Comparison of ENCODE assay signal across 11 cellular contexts in genomic region chr16:72848045-72848410, GRCh38.
DNase-seq lines count a peak whose midpoint lies in the region; ATAC-seq and TF ChIP-seq lines count a peak whose summit lies in the region.
"Had no signal": no experiment of that assay in that cellular context is flagged by ENCODE, and none has a peak within 500 bp of the region (broad histone marks: within the 10 kb centered on the region; RNA-seq: fewer than 3 reads in every experiment).

No MANE protein-coding gene starts in this region.

- TF ChIP-seq CTCF in tibial artery (IDR thresholded peaks at IDR 0.05) = no peak

- no peak overlapping the region for H3K4me3 Mint-ChIP-seq in immature natural killer cell
- H3K4me3 Mint-ChIP-seq: activated naive CD8-positive, alpha-beta T cell; mesothelial cell of epicardium had no signal

- H3K9ac ChIP-seq in mucosa of stomach (ENCODE audit: low read length) = peak overlapping the region; percentile 9

- H3K4me1 ChIP-seq in mucosa of stomach (ENCODE audit: control insufficient read depth, insufficient read depth, low read length) = peaks cover 9% of the 10 kb centered on the region
- H3K4me1 ChIP-seq in tibial artery = peaks cover 0 to 96% (median 74%) of the 10 kb centered on the region in 4 donors

- peak overlapping the region; percentile 75 for H3K27ac ChIP-seq in cingulate gyrus (ENCODE audit: low read depth, low read length)
- peak overlapping the region; percentile 96 to 99 for H3K27ac ChIP-seq in tibial artery
- H3K27ac ChIP-seq: 22Rv1 had no signal

- peaks cover 27 to 30% of the 10 kb centered on the region in 2 donors for H3K4me1 Mint-ChIP-seq in immature natural killer cell

- H3K27ac Mint-ChIP-seq in immature natural killer cell = no peak overlapping the region
- H3K27ac Mint-ChIP-seq: activated naive CD8-positive, alpha-beta T cell had no signal

- H3K9me3 ChIP-seq in mucosa of stomach (ENCODE audit: control insufficient read depth, low read length) = no peaks in the 10 kb centered on the region
- no peaks in the 10 kb centered on the region for H3K9me3 ChIP-seq in tibial artery

- peaks cover 5 to 8% (median 5%) of the 10 kb centered on the region in 3 donors for H3K27me3 Mint-ChIP-seq in immature natural killer cell (ENCODE audit: low read depth in 3 of 3)

- H3K36me3 Mint-ChIP-seq in immature natural killer cell = no peaks in the 10 kb centered on the region
- H3K36me3 Mint-ChIP-seq: activated naive CD8-positive, alpha-beta T cell; mesothelial cell of epicardium had no signal

- H3K4me3 ChIP-seq in mucosa of stomach (ENCODE audit: low read length) (no peak overlapping the region), tibial artery (peak overlapping the region; percentile 38 to 46)

- H3K9me3 Mint-ChIP-seq in immature natural killer cell = no peaks in the 10 kb centered on the region
- H3K9me3 Mint-ChIP-seq: mesothelial cell of epicardium had no signal

- no peaks in the 10 kb centered on the region for H3K27me3 ChIP-seq in mucosa of stomach (ENCODE audit: control insufficient read depth, insufficient read depth, low read length)
- H3K27me3 ChIP-seq in tibial artery = no peaks in the 10 kb centered on the region

- intact Hi-C loops in tibial artery (cut with DNase I; ENCODE audit: low total_unique reads) = loop anchor here (5.0 kb wide), 1 partner anchor 219 kb away; no protein-coding TSS in a partner anchor

- H3K36me3 ChIP-seq in mucosa of stomach (ENCODE audit: control insufficient read depth, insufficient read depth, low read length) = no peaks in the 10 kb centered on the region
- H3K36me3 ChIP-seq in tibial artery = no peaks in the 10 kb centered on the region

- ATAC-seq in GM18511 (IDR thresholded peaks at IDR 0.05; ENCODE audit: unreplicated experiment) (no peak), GM19397 (IDR thresholded peaks at IDR 0.05; ENCODE audit: unreplicated experiment) (no peak)

- DNase-seq in NCI-H2081 (lab: John Stamatoyannopoulos, UW) (peak; percentile 7 to 21), NCI-H2081 treated with DMSO at 0.1 percent for 48 hours (lab: John Stamatoyannopoulos, UW) (no peak), tibial artery (peak in 1 of 2 donors; percentile 83), immature natural killer cell (no peak)

Comparison
In these comparisons a context has a peak if more than half of its experiments do, and no peak if none do; other contexts are left out.
1. DNase-seq: peak in NCI-H2081 (2 of 2); none in NCI-H2081 treated with DMSO at 0.1 percent for 48 hours (single experiment) and immature natural killer cell (0 of 3).